Comparison of ENCODE assay signal across 11 cellular contexts in the genomic region with DNA sequence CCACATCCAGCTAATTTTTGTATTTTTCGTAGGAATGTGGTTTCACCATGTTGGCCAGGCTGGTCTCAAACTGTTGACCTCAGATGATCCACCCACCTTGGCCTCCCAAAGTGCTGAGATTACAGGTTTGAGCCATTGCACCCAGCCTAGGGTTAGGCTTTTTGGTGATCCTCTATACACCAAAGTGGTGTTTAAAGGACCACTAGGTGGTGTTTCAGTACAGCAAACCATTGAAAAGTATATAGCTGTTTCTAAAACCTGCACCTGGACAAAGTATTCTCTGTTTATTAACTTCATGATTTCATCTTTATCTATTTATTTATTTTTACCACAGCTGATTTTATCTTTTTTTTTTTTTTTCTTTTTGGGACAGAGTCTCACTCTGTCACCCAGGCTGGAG.
DNase-seq lines count a peak whose midpoint lies in the region; ATAC-seq, FAIRE-seq and TF ChIP-seq lines count a peak whose summit lies in the region.
"Had no signal": no experiment of that assay in that cellular context is flagged by ENCODE, and none has a peak within 500 bp of the region (broad histone marks: within the 10 kb centered on the region; RNA-seq: fewer than 3 reads in every experiment).

No MANE protein-coding gene starts in this region.

- no CpG with 5 or more reads among the region's 1 CpG for WGBS in neuronal stem cell (ENCODE audit: extremely low coverage in 2 of 2, insufficient read length in 2 of 2, insufficient replicate concordance in 1 of 2), 2 donors

- no peaks in the 10 kb centered on the region for H3K79me1 ChIP-seq in neuronal stem cell (ENCODE audit: low read depth, low read length)

- no peak overlapping the region for H2BK12ac ChIP-seq in neuronal stem cell (ENCODE audit: low read length)

- H3K18ac ChIP-seq in neuronal stem cell (ENCODE audit: low read length) = no peak overlapping the region

- H2AFZ ChIP-seq in neuronal stem cell (ENCODE audit: low read length) = no peak overlapping the region

- H3K23ac ChIP-seq in neuronal stem cell (ENCODE audit: low read depth, low read length, poor library complexity) = no peak overlapping the region

- no peak for TF ChIP-seq POLR2A in GM12891 (IDR thresholded peaks at IDR 0.05; ENCODE audit: low read depth, low read length)

- H3K4me2 ChIP-seq in neuronal stem cell (ENCODE audit: insufficient read depth, low read length, poor library complexity, severe bottlenecking) = no peak overlapping the region

- H3K9me3 ChIP-seq in A673 (ENCODE audit: low read depth, low read length, poor library complexity, severe bottlenecking) = no peaks in the 10 kb centered on the region
- H3K9me3 ChIP-seq in tibial artery = no peaks in the 10 kb centered on the region
- H3K9me3 ChIP-seq in neuronal stem cell (replicated peaks in 1 of 2; ENCODE audit: control insufficient read depth in 2 of 2, insufficient read depth in 1 of 2, low read depth in 1 of 2, low read length in 2 of 2) = no peaks in the 10 kb centered on the region

- H3K4me1 ChIP-seq in A673 (ENCODE audit: insufficient read depth, low read length, poor library complexity, severe bottlenecking) (no peaks in the 10 kb centered on the region), tibial artery (no peaks in the 10 kb centered on the region), neuronal stem cell (ENCODE audit: control insufficient read depth in 2 of 2, insufficient read depth in 1 of 2, low read depth in 1 of 2, low read length in 2 of 2) (no peaks in the 10 kb centered on the region)

- no peaks in the 10 kb centered on the region for H3K36me3 ChIP-seq in A673 (ENCODE audit: insufficient read depth, low read length, poor library complexity, severe bottlenecking)
- H3K36me3 ChIP-seq in tibial artery = peaks cover 0 to 9% (median 3%) of the 10 kb centered on the region in 3 donors
- peaks cover 0 to 16% of the 10 kb centered on the region in 2 donors for H3K36me3 ChIP-seq in neuronal stem cell (replicated peaks in 1 of 2; ENCODE audit: control insufficient read depth in 2 of 2, insufficient read depth in 2 of 2, low read length in 2 of 2)

- H3K27me3 ChIP-seq in A673 (replicated peaks; ENCODE audit: insufficient read depth, low read depth, low read length, poor library complexity) (no peaks in the 10 kb centered on the region), tibial artery (no peaks in the 10 kb centered on the region), neuronal stem cell (ENCODE audit: control insufficient read depth in 3 of 3, insufficient read depth in 3 of 3, low read depth in 1 of 3, low read length in 3 of 3) (no peaks in the 10 kb centered on the region)

- no peak overlapping the region for H3K14ac ChIP-seq in neuronal stem cell (ENCODE audit: low read length)

- ATAC-seq in GM18511 (IDR thresholded peaks at IDR 0.05; ENCODE audit: unreplicated experiment) = no peak
- no peak for ATAC-seq in HG03108 (IDR thresholded peaks at IDR 0.05; ENCODE audit: unreplicated experiment)

- no peak overlapping the region for H2BK5ac ChIP-seq in neuronal stem cell (ENCODE audit: low read length)

- no TSS peak for BruUV-seq in A673 (replicated peaks; lab: Mats Ljungman, UMichigan)

- H2BK15ac ChIP-seq in neuronal stem cell (ENCODE audit: low read length) = no peak overlapping the region

- TF ChIP-seq CTCF in A673 (conservative IDR thresholded peaks at IDR 0.05; ENCODE audit: low read depth, low read length) (peak; percentile 48), epithelial cell of proximal tubule (conservative IDR thresholded peaks at IDR 0.05; ENCODE audit: low read depth, low read length) (peak; percentile 34), tibial artery (IDR thresholded peaks at IDR 0.05) (no peak)

- peak; percentile 48 for FAIRE-seq in GM12891 (lab: Jason Lieb, UNC)

- no peak overlapping the region for H3K27ac ChIP-seq in A673 (ENCODE audit: low read depth, low read length, poor library complexity, severe bottlenecking)
- no peak overlapping the region for H3K27ac ChIP-seq in tibial artery
- no peak overlapping the region for H3K27ac ChIP-seq in neuronal stem cell (replicated peaks; ENCODE audit: low read length)
- H3K27ac ChIP-seq: epithelial cell of prostate had no signal

- POLR2A ChIA-PET in A673 (lab: Charles Lee; ENCODE audit: low non-redundant PET) = no interaction called here

- intact Hi-C loops in A673 (cut with micrococcal nuclease; ENCODE audit: unreplicated experiment) = no loop called here
- intact Hi-C loops in tibial artery (cut with DNase I; ENCODE audit: low total_unique reads) = no loop called here

- no peak overlapping the region for H2AK5ac ChIP-seq in neuronal stem cell (ENCODE audit: low read depth, low read length)

- no peak overlapping the region for H4K8ac ChIP-seq in neuronal stem cell (ENCODE audit: low read depth, low read length)

- no peak overlapping the region for H4K91ac ChIP-seq in neuronal stem cell (ENCODE audit: low read depth, low read length, poor library complexity)

- H3K4ac ChIP-seq in neuronal stem cell (ENCODE audit: low read length) = no peak overlapping the region

- CTCF ChIA-PET in A673 (lab: Charles Lee) = interaction anchor here (0.7 kb wide), 1 partner anchor 22 kb away, joined by 9 read pairs; no protein-coding TSS in a partner anchor

- H3K4me3 ChIP-seq in A673 (ENCODE audit: low read depth, low read length, poor library complexity, severe bottlenecking) (no peak overlapping the region), epithelial cell of proximal tubule (ENCODE audit: low read depth, low read length) (no peak overlapping the region), tibial artery (no peak overlapping the region), neuronal stem cell (ENCODE audit: low read length in 2 of 2) (no peak overlapping the region)

- no peak overlapping the region for H3K9ac ChIP-seq in neuronal stem cell (ENCODE audit: low read depth, low read length, poor library complexity)

- peak; percentile 14 for DNase-seq in A673 (ENCODE audit: low spot score)
- DNase-seq in GM12891 (ENCODE audit: insufficient read length, low spot score) = no peak
- DNase-seq in NCI-H69 (lab: John Stamatoyannopoulos, UW) = peak; percentile 22
- no peak for DNase-seq in epithelial cell of proximal tubule (ENCODE audit: low read depth)
- no peak for DNase-seq in tibial artery
- no peak for DNase-seq in neuronal stem cell (ENCODE audit: low spot score)
- DNase-seq: DMS79 treated with DMSO at 0.1 percent for 48 hours, NCI-H446 treated with DMSO at 0.1 percent for 48 hours had no signal

- no peak overlapping the region for H2BK120ac ChIP-seq in neuronal stem cell (ENCODE audit: low read depth, low read length)

TF ChIP-seq in GM12891, 5 proteins besides CTCF, POLR2A, EP300 and RAD21:
- TF ChIP-seq POU2F2 (IDR thresholded peaks at IDR 0.05; ENCODE audit: low read depth, low read length) (no peak), PAX5 (IDR thresholded peaks at IDR 0.05; ENCODE audit: insufficient read depth, low read length, severe bottlenecking) (no peak), SPI1 (IDR thresholded peaks at IDR 0.05; ENCODE audit: low read depth, low read length) (no peak), TAF1 (IDR thresholded peaks at IDR 0.05; ENCODE audit: low read depth, low read length) (no peak), POLR2AphosphoS5 (IDR thresholded peaks at IDR 0.05; ENCODE audit: low read depth, low read length) (no peak)
TF ChIP-seq in GM12891: peak in this region for 0.

Comparison
In these comparisons a context has a peak if more than half of its experiments do, and no peak if none do; other contexts are left out.
1. DNase-seq: peak in A673 (single experiment) and NCI-H69 (single experiment); none in GM12891 (single experiment), epithelial cell of proximal tubule (single experiment), tibial artery (0 of 2) and neuronal stem cell (single experiment).
2. CTCF ChIP-seq: peak in A673 (single experiment) and epithelial cell of proximal tubule (single experiment); none in tibial artery (0 of 2).